In the genomic region with DNA sequence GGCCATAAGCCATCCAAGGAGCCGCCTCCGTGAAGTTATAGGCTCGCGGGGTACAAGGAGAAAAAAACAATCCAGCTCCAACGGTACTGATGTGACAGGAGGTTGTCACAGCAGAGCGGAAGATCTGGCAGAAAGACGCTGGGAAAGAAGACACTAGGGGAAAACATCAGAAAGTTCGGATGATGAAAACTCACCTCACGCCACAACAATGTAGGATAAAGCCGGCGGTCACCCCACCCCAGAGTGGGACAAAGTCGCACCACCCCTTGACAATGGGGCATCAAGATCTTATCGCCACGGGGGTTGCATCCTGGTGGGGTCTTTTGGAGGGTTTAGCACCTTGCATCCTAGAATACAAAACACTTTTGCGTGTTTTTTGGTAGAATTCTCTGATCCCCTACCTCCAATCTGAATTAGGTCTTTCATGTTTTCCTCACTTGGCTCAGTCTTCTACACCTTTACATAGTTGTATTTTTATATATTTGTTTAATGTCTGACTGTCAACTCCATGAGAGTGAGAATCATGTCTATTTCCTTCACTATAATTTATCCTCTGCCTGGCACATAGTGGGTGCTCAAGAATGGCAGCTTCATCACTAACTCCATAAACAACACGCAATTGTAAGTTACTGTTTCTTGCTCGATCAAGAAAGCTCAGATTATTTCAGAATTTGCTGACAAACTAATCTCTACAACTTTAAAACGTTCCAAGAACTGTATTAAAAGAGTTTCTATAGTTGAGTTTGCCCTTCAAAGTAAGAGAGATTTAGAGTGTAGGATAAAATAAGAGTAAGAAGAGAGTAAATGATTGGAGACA, we compare ENCODE assay signal across 8 cellular contexts. TPM values are rescaled to one million over a fixed set of nuclear protein-coding genes. Genes with fewer than 3 reads are reported as not detected.
A peak's percentile ranks its signal among the peaks of the same experiment; 100 is the strongest.
DNase-seq lines count a peak whose midpoint lies in the region; ATAC-seq and TF ChIP-seq lines count a peak whose summit lies in the region.

No MANE protein-coding gene starts in this region.

- POLR2A ChIA-PET in naive thymus-derived CD8-positive, alpha-beta T cell (lab: Charles Lee), result interaction anchor here (0.6 to 1.0 kb wide), 2 partner anchors 195 to 424 kb away, joined by 3 read pairs; a partner anchor contains a TSS

- H3K9me3 Mint-ChIP-seq in naive thymus-derived CD8-positive, alpha-beta T cell, result no peaks in the 10 kb centered on the region

- H3K36me3 Mint-ChIP-seq in naive thymus-derived CD8-positive, alpha-beta T cell, result no peaks in the 10 kb centered on the region

- peak overlapping the region; percentile 82 to 95 (median 90) for H3K4me3 Mint-ChIP-seq in naive thymus-derived CD8-positive, alpha-beta T cell

- DNase-seq in AG10803 (ENCODE audit: low read depth) (no peak), choroid plexus epithelial cell (ENCODE audit: low read depth) (no peak), NCI-H2081 (lab: John Stamatoyannopoulos, UW) (no peak), activated gamma-delta T cell treated with Interleukin-2 at 50 U/mL for 16 hours (no peak)
- peak; percentile 3 for DNase-seq in Jurkat, Clone E6-1 (ENCODE audit: low read depth, low spot score)
- DNase-seq in naive thymus-derived CD8-positive, alpha-beta T cell, result peak in 1 of 10 donors; percentile 18

- peak in 1 of 2 donors; percentile 44 for ATAC-seq in naive thymus-derived CD8-positive, alpha-beta T cell
- no peak for ATAC-seq in GM21390 (IDR thresholded peaks at IDR 0.05; ENCODE audit: unreplicated experiment)
- ATAC-seq in HG03521 (IDR thresholded peaks at IDR 0.05; ENCODE audit: unreplicated experiment), result no peak

- H3K4me1 Mint-ChIP-seq in naive thymus-derived CD8-positive, alpha-beta T cell, result peaks cover 7 to 39% (median 24%) of the 10 kb centered on the region in 4 donors

- peak overlapping the region; percentile 53 for H3K4me3 ChIP-seq in AG10803 (ENCODE audit: low read length)
- peak overlapping the region; percentile 66 for H3K4me3 ChIP-seq in Jurkat, Clone E6-1 (ENCODE audit: low read length)
- H3K4me3 ChIP-seq in choroid plexus epithelial cell (ENCODE audit: low read depth, low read length), result peak overlapping the region; percentile 74

- peaks cover 0 to 29% (median 4%) of the 10 kb centered on the region in 5 donors for H3K27me3 Mint-ChIP-seq in naive thymus-derived CD8-positive, alpha-beta T cell

- no peak for TF ChIP-seq CTCF in AG10803 (conservative IDR thresholded peaks at IDR 0.05; ENCODE audit: low read length)
- TF ChIP-seq CTCF in choroid plexus epithelial cell (conservative IDR thresholded peaks at IDR 0.05; ENCODE audit: low read depth, low read length), result no peak

- peak overlapping the region; percentile 45 to 95 (median 80) for H3K27ac Mint-ChIP-seq in naive thymus-derived CD8-positive, alpha-beta T cell

RNA-seq across cellular contexts. Expression of a gene that starts 0.6 kb away (rescaled TPM):
- polyA plus RNA-seq in Jurkat, Clone E6-1 (2012; ENCODE audit: insufficient read depth, insufficient read length), result 0.39 TPM
- total RNA-seq in naive thymus-derived CD8-positive, alpha-beta T cell, result 1 to 10 TPM; 1.2 TPM
- polyA plus RNA-seq in naive thymus-derived CD8-positive, alpha-beta T cell, result under 1 TPM; 0.57 to 0.85 (median 0.65) TPM
